19 cellular contexts compared by ENCODE assay signal in the genomic region with DNA sequence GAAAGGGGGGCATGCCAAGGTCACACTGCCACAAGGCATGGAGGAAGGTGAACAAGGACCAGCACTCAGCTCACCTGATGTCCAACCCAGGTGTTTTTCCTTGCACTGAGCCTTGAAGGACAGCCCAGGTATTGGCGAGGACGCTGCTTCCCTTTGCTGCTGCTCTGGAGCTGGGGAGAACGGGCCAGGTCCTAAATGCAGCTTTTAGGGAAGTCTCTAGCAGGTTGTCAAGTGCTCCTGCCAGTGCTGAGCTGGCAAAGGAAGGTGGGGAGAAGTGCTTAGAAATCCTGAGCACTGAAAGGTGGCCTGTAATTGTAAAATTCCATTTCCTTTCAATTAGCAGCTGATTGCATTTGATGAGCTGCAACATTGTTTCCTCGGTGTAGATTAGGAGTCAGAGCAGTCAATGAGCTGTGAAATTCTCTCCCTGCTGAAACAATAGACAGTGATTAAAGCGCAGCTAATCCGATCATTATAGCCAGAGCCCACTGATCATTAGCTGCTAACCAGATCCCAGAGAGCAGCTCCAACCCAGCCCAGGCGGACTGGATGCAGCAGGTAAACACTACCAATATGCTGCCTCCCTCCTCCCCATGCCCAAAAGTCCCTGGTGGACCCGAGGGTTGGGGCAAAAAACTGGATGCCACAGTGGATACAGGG.
"Had no signal": no experiment of that assay in that cellular context is flagged by ENCODE, and none has a peak within 500 bp of the region (broad histone marks: within the 10 kb centered on the region; RNA-seq: fewer than 3 reads in every experiment).

No MANE protein-coding gene starts in this region.

- H3K4me1 Mint-ChIP-seq: activated CD4-positive, alpha-beta T cell treated with anti-CD3 and anti-CD28 coated beads, Interleukin-2, amount 10 ng/mL, durations not matched to agents 7 days and 5 days; activated naive CD8-positive, alpha-beta T cell treated with anti-CD3 and anti-CD28 coated beads for 36 hours; naive thymus-derived CD4-positive, alpha-beta T cell had no signal

- H3K4me3 ChIP-seq: body of pancreas, mucosa of descending colon, skin epidermis, suprapubic skin had no signal

- H3K9me3 ChIP-seq: body of pancreas, mucosa of descending colon, suprapubic skin had no signal

- H3K9me3 Mint-ChIP-seq: activated CD4-positive, alpha-beta T cell treated with anti-CD3 and anti-CD28 coated beads, Interleukin-2, amount 10 ng/mL, durations not matched to agents 7 days and 5 days; activated naive CD8-positive, alpha-beta T cell treated with anti-CD3 and anti-CD28 coated beads for 36 hours; activated T-helper 1 cell treated with anti-CD3 and anti-CD28 coated beads, Interleukin-12 subunit alpha, Interleukin-12 subunit beta, Interleukin-2, Interleukin-4 antibody, amounts not matched to agents 30 ng/mL and 10 ng/mL and 1 ng/mL, durations not matched to agents 14 hours and 24 hours and 36 hours; type B pancreatic cell had no signal

- ATAC-seq: esophagus mucosa; mucosa of descending colon; naive thymus-derived CD4-positive, alpha-beta T cell; right cardiac atrium had no signal

- H3K36me3 Mint-ChIP-seq: activated naive CD8-positive, alpha-beta T cell treated with anti-CD3 and anti-CD28 coated beads for 36 hours; naive thymus-derived CD4-positive, alpha-beta T cell; type B pancreatic cell had no signal

- H3K27me3 ChIP-seq: body of pancreas, suprapubic skin had no signal

- H3K36me3 ChIP-seq: suprapubic skin had no signal

- H3K4me1 ChIP-seq: body of pancreas, suprapubic skin had no signal

- FAIRE-seq: colon had no signal

- DNase-seq: activated CD4-positive, alpha-beta T cell treated with anti-CD3 and anti-CD28 coated beads, Interleukin-2, amount 10 ng/mL, durations not matched to agents 7 days and 5 days; activated CD8-positive, alpha-beta memory T cell treated with anti-CD3 and anti-CD28 coated beads for 24 hours; activated naive CD8-positive, alpha-beta T cell treated with anti-CD3 and anti-CD28 coated beads for 36 hours; amygdala; caudate nucleus; mucosa of descending colon; naive thymus-derived CD4-positive, alpha-beta T cell; nucleus accumbens; right cardiac atrium; stimulated activated CD4-positive, alpha-beta T cell treated with anti-CD3 and anti-CD28 coated beads, Interleukin-15, amount 100 ng/mL, for 24 hours; stimulated activated CD4-positive, alpha-beta T cell treated with anti-CD3 and anti-CD28 coated beads, Interleukin-4, amount 100 ng/mL, for 1 hour; stimulated activated naive CD4-positive, alpha-beta T cell had no signal

- H3K4me3 Mint-ChIP-seq: activated CD4-positive, alpha-beta T cell treated with anti-CD3 and anti-CD28 coated beads, Interleukin-2, amount 10 ng/mL, durations not matched to agents 7 days and 5 days; activated naive CD8-positive, alpha-beta T cell treated with anti-CD3 and anti-CD28 coated beads for 36 hours; activated T-helper 1 cell treated with anti-CD3 and anti-CD28 coated beads, Interleukin-12 subunit alpha, Interleukin-12 subunit beta, Interleukin-2, Interleukin-4 antibody, amounts not matched to agents 30 ng/mL and 10 ng/mL and 1 ng/mL, durations not matched to agents 14 hours and 24 hours and 36 hours; naive thymus-derived CD4-positive, alpha-beta T cell; type B pancreatic cell had no signal

- H3K27ac ChIP-seq: body of pancreas, skin epidermis, suprapubic skin had no signal

- H3K27ac Mint-ChIP-seq: activated CD4-positive, alpha-beta T cell treated with anti-CD3 and anti-CD28 coated beads, Interleukin-2, amount 10 ng/mL, durations not matched to agents 7 days and 5 days; activated naive CD8-positive, alpha-beta T cell treated with anti-CD3 and anti-CD28 coated beads for 36 hours; activated T-helper 1 cell treated with anti-CD3 and anti-CD28 coated beads, Interleukin-12 subunit alpha, Interleukin-12 subunit beta, Interleukin-2, Interleukin-4 antibody, amounts not matched to agents 30 ng/mL and 10 ng/mL and 1 ng/mL, durations not matched to agents 14 hours and 24 hours and 36 hours; naive thymus-derived CD4-positive, alpha-beta T cell; type B pancreatic cell had no signal
